In genomic region chr5:54567996-54568395, GRCh38 we compare ENCODE assay signal across 29 cellular contexts.
"Had no signal": no experiment of that assay in that cellular context is flagged by ENCODE, and none has a peak within 500 bp of the region (broad histone marks: within the 10 kb centered on the region; RNA-seq: fewer than 3 reads in every experiment).

No MANE protein-coding gene starts in this region.

- H3K4me3 Mint-ChIP-seq: stimulated activated effector memory CD8-positive, alpha-beta T cell treated with anti-CD3 and anti-CD28 coated beads, Interleukin-12 subunit alpha, Interleukin-12 subunit beta, amount 100 ng/mL, for 72 hours; stimulated activated memory B cell treated with anti-CD40 and anti-IgM and Interleukin-4, amounts not matched to agents 10 μg/mL and 1 μg/mL and 100 μg/mL, for 72 hours; stimulated activated naive B cell treated with anti-CD40 and anti-IgM and Interleukin-4, amounts not matched to agents 10 μg/mL and 1 μg/mL and 100 μg/mL, for 72 hours; stimulated activated naive CD8-positive, alpha-beta T cell treated with anti-CD3 and anti-CD28 coated beads, Interleukin-15, amount 100 ng/mL, for 72 hours; stimulated activated naive CD8-positive, alpha-beta T cell treated with anti-CD3 and anti-CD28 coated beads, Interleukin-15, Interleukin-2, amounts not matched to agents 100 ng/mL and 50 ng/mL, for 24 hours; type B pancreatic cell had no signal

- H3K27ac Mint-ChIP-seq: stimulated activated effector memory CD8-positive, alpha-beta T cell treated with anti-CD3 and anti-CD28 coated beads, Interleukin-12 subunit alpha, Interleukin-12 subunit beta, amount 100 ng/mL, for 72 hours; stimulated activated memory B cell treated with anti-CD40 and anti-IgM and Interleukin-4, amounts not matched to agents 10 μg/mL and 1 μg/mL and 100 μg/mL, for 72 hours; stimulated activated naive B cell treated with anti-CD40 and anti-IgM and Interleukin-4, amounts not matched to agents 10 μg/mL and 1 μg/mL and 100 μg/mL, for 72 hours; stimulated activated naive CD8-positive, alpha-beta T cell treated with anti-CD3 and anti-CD28 coated beads, Interleukin-15, amount 100 ng/mL, for 72 hours; stimulated activated naive CD8-positive, alpha-beta T cell treated with anti-CD3 and anti-CD28 coated beads, Interleukin-15, Interleukin-2, amounts not matched to agents 100 ng/mL and 50 ng/mL, for 24 hours; type B pancreatic cell had no signal

- ATAC-seq: stimulated activated effector memory CD8-positive, alpha-beta T cell treated with anti-CD3 and anti-CD28 coated beads, Interleukin-12 subunit alpha, Interleukin-12 subunit beta, amount 100 ng/mL, for 72 hours; stimulated activated memory B cell treated with anti-CD40 and anti-IgM and Interleukin-4, amounts not matched to agents 10 μg/mL and 1 μg/mL and 100 μg/mL, for 72 hours; stimulated activated naive B cell treated with anti-CD40 and anti-IgM and Interleukin-4, amounts not matched to agents 10 μg/mL and 1 μg/mL and 100 μg/mL, for 72 hours; stimulated activated naive CD8-positive, alpha-beta T cell treated with anti-CD3 and anti-CD28 coated beads, Interleukin-15, amount 100 ng/mL, for 72 hours; stimulated activated naive CD8-positive, alpha-beta T cell treated with anti-CD3 and anti-CD28 coated beads, Interleukin-15, Interleukin-2, amounts not matched to agents 100 U/mL and 50 U/mL, for 24 hours; upper lobe of right lung had no signal

- H3K27me3 ChIP-seq: stomach, suprapubic skin, testis, thyroid gland, tibial artery, tibial nerve, transverse colon, upper lobe of left lung, upper lobe of right lung, uterus, vagina had no signal

- H3K4me1 Mint-ChIP-seq: stimulated activated effector memory CD8-positive, alpha-beta T cell treated with anti-CD3 and anti-CD28 coated beads, Interleukin-12 subunit alpha, Interleukin-12 subunit beta, amount 100 ng/mL, for 72 hours; stimulated activated memory B cell treated with anti-CD40 and anti-IgM and Interleukin-4, amounts not matched to agents 10 μg/mL and 1 μg/mL and 100 μg/mL, for 72 hours; stimulated activated naive CD8-positive, alpha-beta T cell treated with anti-CD3 and anti-CD28 coated beads, Interleukin-15, amount 100 ng/mL, for 72 hours had no signal

- H3K36me3 ChIP-seq: stomach, suprapubic skin, thoracic aorta, thyroid gland, tibial artery, tibial nerve, transverse colon, upper lobe of left lung, upper lobe of right lung, uterus, vagina had no signal

- H3K9me3 ChIP-seq: stomach, suprapubic skin, testis, thoracic aorta, thyroid gland, tibial artery, tibial nerve, transverse colon, upper lobe of left lung, upper lobe of right lung, uterus, vagina had no signal

- DNase-seq: stimulated activated CD4-positive, alpha-beta T cell treated with anti-CD3 and anti-CD28 coated beads, Interleukin-2, amount 100 ng/mL, for 48 hours; stimulated activated CD4-positive, alpha-beta T cell treated with anti-CD3 and anti-CD28 coated beads, Interleukin-4, amount 100 ng/mL, for 1 hour; stimulated activated CD4-positive, alpha-beta T cell treated with anti-CD3 and anti-CD28 coated beads, Interleukin-4, amount 100 ng/mL, for 24 hours; stimulated activated CD4-positive, alpha-beta T cell treated with anti-CD3 and anti-CD28 coated beads, Interleukin-4, amount 100 ng/mL, for 4 hours; stimulated activated CD8-positive, alpha-beta memory T cell treated with anti-CD3 and anti-CD28 coated beads, Interleukin-4, amount 100 ng/mL, for 48 hours; stimulated activated naive B cell treated with anti-CD40 and anti-IgM and Interleukin-4, amounts not matched to agents 10 μg/mL and 1 μg/mL and 100 μg/mL, for 72 hours; stimulated activated naive CD4-positive, alpha-beta T cell; stimulated activated naive CD4-positive, alpha-beta T cell treated with Interleukin-2 at 50 U/mL for 16 hours; stimulated activated naive CD8-positive, alpha-beta T cell treated with anti-CD3 and anti-CD28 coated beads, Interleukin-15, amount 100 ng/mL, for 72 hours; stimulated activated naive CD8-positive, alpha-beta T cell treated with anti-CD3 and anti-CD28 coated beads, Interleukin-15, Interleukin-2, amounts not matched to agents 100 U/mL and 50 U/mL, for 24 hours; stomach; substantia nigra; testis; thyroid gland; tibial artery; transverse colon; trophoblast cell; upper lobe of left lung; upper lobe of right lung; uterus had no signal

- H3K4me1 ChIP-seq: testis, thyroid gland, upper lobe of left lung, upper lobe of right lung had no signal

- H3K36me3 Mint-ChIP-seq: stimulated activated effector memory CD8-positive, alpha-beta T cell treated with anti-CD3 and anti-CD28 coated beads, Interleukin-12 subunit alpha, Interleukin-12 subunit beta, amount 100 ng/mL, for 72 hours; stimulated activated memory B cell treated with anti-CD40 and anti-IgM and Interleukin-4, amounts not matched to agents 10 μg/mL and 1 μg/mL and 100 μg/mL, for 72 hours; type B pancreatic cell had no signal

- H3K27ac ChIP-seq: stomach, suprapubic skin, testis, thoracic aorta, thyroid gland, tibial artery, tibial nerve, transverse colon, upper lobe of left lung, upper lobe of right lung, uterus, vagina had no signal

- FAIRE-seq: urothelium cell line had no signal

- H3K27me3 Mint-ChIP-seq: stimulated activated memory B cell treated with anti-CD40 and anti-IgM and Interleukin-4, amounts not matched to agents 10 μg/mL and 1 μg/mL and 100 μg/mL, for 72 hours; stimulated activated naive B cell treated with anti-CD40 and anti-IgM and Interleukin-4, amounts not matched to agents 10 μg/mL and 1 μg/mL and 100 μg/mL, for 72 hours; stimulated activated naive CD8-positive, alpha-beta T cell treated with anti-CD3 and anti-CD28 coated beads, Interleukin-15, amount 100 ng/mL, for 72 hours; stimulated activated naive CD8-positive, alpha-beta T cell treated with anti-CD3 and anti-CD28 coated beads, Interleukin-15, Interleukin-2, amounts not matched to agents 100 ng/mL and 50 ng/mL, for 24 hours; type B pancreatic cell had no signal

- H3K9me3 Mint-ChIP-seq: stimulated activated effector memory CD8-positive, alpha-beta T cell treated with anti-CD3 and anti-CD28 coated beads, Interleukin-12 subunit alpha, Interleukin-12 subunit beta, amount 100 ng/mL, for 72 hours; stimulated activated naive CD8-positive, alpha-beta T cell treated with anti-CD3 and anti-CD28 coated beads, Interleukin-15, Interleukin-2, amounts not matched to agents 100 ng/mL and 50 ng/mL, for 24 hours; type B pancreatic cell had no signal

- H3K4me3 ChIP-seq: stomach, suprapubic skin, testis, thoracic aorta, thyroid gland, tibial artery, tibial nerve, transverse colon, upper lobe of left lung, upper lobe of right lung, uterus, vagina had no signal
